Comparison of ENCODE assay signal across 27 cellular contexts in the genomic region with DNA sequence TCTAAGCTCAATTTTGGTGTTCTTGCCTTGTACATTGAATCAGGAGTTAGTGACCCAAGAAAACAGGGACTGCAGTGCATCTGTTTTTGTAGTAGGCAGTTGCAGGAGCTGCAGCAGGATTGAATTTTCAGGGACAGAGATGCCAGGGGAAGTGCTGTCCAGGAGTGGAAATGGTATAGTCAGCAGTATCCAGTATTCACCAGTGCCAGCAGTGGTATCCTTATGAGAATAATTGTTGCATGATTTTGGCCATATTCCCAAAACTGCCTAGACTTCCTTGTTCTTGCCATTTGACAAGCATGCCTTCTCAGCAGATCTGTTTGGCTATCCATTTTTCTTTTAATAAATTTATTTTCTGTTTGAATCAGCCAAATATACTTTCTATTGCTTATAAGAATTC. TPM values are rescaled to one million over a fixed set of nuclear protein-coding genes. Genes with fewer than 3 reads are reported as not detected.
"Had no signal": no experiment of that assay in that cellular context is flagged by ENCODE, and none has a peak within 500 bp of the region (broad histone marks: within the 10 kb centered on the region; RNA-seq: fewer than 3 reads in every experiment).

No MANE protein-coding gene starts in this region.

- H3K27ac Mint-ChIP-seq: activated naive CD8-positive, alpha-beta T cell; activated T-cell treated with anti-CD3 and anti-CD28 coated beads, Interleukin-2, amount 50 U/mL, for 72 hours; nephron; T-helper 1 cell treated with Interleukin-12 subunit alpha and Interleukin-12 subunit beta and Interleukin-4 antibody, amounts not matched to agents 30 μg/mL and 1 μg/mL, for 36 hours had no signal

- H3K9me3 Mint-ChIP-seq: nephron had no signal

- H3K4me1 ChIP-seq: left lung, spleen, testis, transverse colon had no signal

- H3K27me3 Mint-ChIP-seq: activated naive CD8-positive, alpha-beta T cell had no signal

- H3K27me3 ChIP-seq: left lung, spleen, testis, transverse colon had no signal

- DNase-seq: activated CD4-positive, alpha-beta T cell treated with anti-CD3 and anti-CD28 coated beads for 4 hours; activated CD4-positive, alpha-beta T cell treated with anti-CD3 and anti-CD28 coated beads, Interleukin-2, amount 50 U/mL, for 4 hours; activated naive CD4-positive, alpha-beta T cell; activated T-cell treated with anti-CD3 and anti-CD28 coated beads for 4 hours; activated T-cell treated with anti-CD3 and anti-CD28 coated beads, Interleukin-2, amount 50 U/mL, for 72 hours; anterior cingulate cortex; cortex of kidney; head of caudate nucleus; hypothalamus; kidney glomerular epithelial cell; left lung; mucosa of descending colon; posterior cingulate gyrus; retina; spleen; stimulated activated CD4-positive, alpha-beta T cell treated with anti-CD3 and anti-CD28 coated beads, Interleukin-2, amount 100 ng/mL, for 48 hours; stimulated activated naive CD8-positive, alpha-beta T cell treated with anti-CD3 and anti-CD28 coated beads, Interleukin-15, Interleukin-2, amounts not matched to agents 100 U/mL and 50 U/mL, for 24 hours; T-helper 9 cell; testis; transverse colon had no signal

- H3K36me3 ChIP-seq: left lung, spleen, transverse colon had no signal

- H3K9me3 ChIP-seq: left lung, mucosa of descending colon, spleen, testis, transverse colon had no signal

- H3K27ac ChIP-seq: left lung, spleen, testis, transverse colon, VCaP had no signal

- ATAC-seq: activated T-cell treated with anti-CD3 and anti-CD28 coated beads, Interleukin-2, amount 50 U/mL, for 72 hours; left lung; mucosa of descending colon; stimulated activated naive CD8-positive, alpha-beta T cell treated with anti-CD3 and anti-CD28 coated beads, Interleukin-15, Interleukin-2, amounts not matched to agents 100 U/mL and 50 U/mL, for 24 hours had no signal

- FAIRE-seq: endothelial cell of umbilical vein, TTC549 had no signal

- H3K4me1 Mint-ChIP-seq: nephron had no signal

- H3K4me3 Mint-ChIP-seq: activated naive CD8-positive, alpha-beta T cell; activated T-cell treated with anti-CD3 and anti-CD28 coated beads, Interleukin-2, amount 50 U/mL, for 72 hours; nephron; T-helper 1 cell treated with Interleukin-12 subunit alpha and Interleukin-12 subunit beta and Interleukin-4 antibody, amounts not matched to agents 30 μg/mL and 1 μg/mL, for 36 hours had no signal

- H3K4me3 ChIP-seq: left lung, mucosa of descending colon, spleen, testis, transverse colon had no signal

RNA-seq across cellular contexts. Expression of a gene that starts 18.6 kb away (rescaled TPM):
- total RNA-seq: endothelial cell of umbilical vein, lung microvascular endothelial cell had no signal
- polyA plus RNA-seq: endothelial cell of umbilical vein had no signal
